ENCODE assay signal across 22 cellular contexts in genomic region chr14:50997712-50998111, GRCh38. TPM values are rescaled to one million over a fixed set of nuclear protein-coding genes. Genes with fewer than 3 reads are reported as not detected.
DNase-seq lines count a peak whose midpoint lies in the region; ATAC-seq and TF ChIP-seq lines count a peak whose summit lies in the region.
"Had no signal": no experiment of that assay in that cellular context is flagged by ENCODE, and none has a peak within 500 bp of the region (broad histone marks: within the 10 kb centered on the region; RNA-seq: fewer than 3 reads in every experiment).

No MANE protein-coding gene starts in this region.

- no peak for TF ChIP-seq CTCF in SK-N-SH (IDR thresholded peaks at IDR 0.05)
- TF ChIP-seq CTCF in foreskin keratinocyte (conservative IDR thresholded peaks at IDR 0.05) = no peak

- H3K4me2 ChIP-seq in SK-N-SH = no peak overlapping the region
- H3K4me2 ChIP-seq: BLaER1, GM23338 had no signal

- H3K9ac ChIP-seq in SK-N-SH = no peak overlapping the region
- H3K9ac ChIP-seq in skeletal muscle tissue (ENCODE audit: low read depth in 1 of 3, low read length in 3 of 3) = no peak overlapping the region
- H3K9ac ChIP-seq: BLaER1 had no signal

- POLR2A ChIA-PET in SK-N-SH (lab: Yijun Ruan, JAX) (no interaction called here), HEK293T (lab: Yijun Ruan, JAX) (no interaction called here)

- no peak overlapping the region for H3K27ac ChIP-seq in SK-N-SH (ENCODE audit: low read depth in 2 of 2, low read length in 1 of 2)
- peak overlapping the region; percentile 51 for H3K27ac ChIP-seq in mesodermal cell (ENCODE audit: low read depth, low read length, severe bottlenecking)
- H3K27ac ChIP-seq in skeletal muscle tissue (ENCODE audit: low read depth, low read length) = peak overlapping the region; percentile 2
- no peak overlapping the region for H3K27ac ChIP-seq in foreskin keratinocyte
- H3K27ac ChIP-seq: BLaER1, SK-N-MC had no signal

- no peak for TF ChIP-seq EP300 in SK-N-SH (IDR thresholded peaks at IDR 0.05; ENCODE audit: borderline replicate concordance in 1 of 2, low read depth in 1 of 2, low read length in 1 of 2)

- H3K79me2 ChIP-seq in SK-N-SH (ENCODE audit: insufficient read depth) = no peaks in the 10 kb centered on the region

- H4K20me1 ChIP-seq in SK-N-SH (ENCODE audit: insufficient read depth) = no peaks in the 10 kb centered on the region
- H4K20me1 ChIP-seq: BLaER1 had no signal

- no peak overlapping the region for H2AFZ ChIP-seq in SK-N-SH (ENCODE audit: low read depth)
- H2AFZ ChIP-seq: GM23338 had no signal

- no peak for ATAC-seq in foreskin keratinocyte
- ATAC-seq: GM23338 had no signal

- H3K9me3 ChIP-seq in SK-N-SH (no peaks in the 10 kb centered on the region), mesodermal cell (ENCODE audit: control insufficient read depth, low read length) (no peaks in the 10 kb centered on the region), skeletal muscle tissue (ENCODE audit: control insufficient read depth in 3 of 3, low read length in 3 of 3) (no peaks in the 10 kb centered on the region)
- H3K9me3 ChIP-seq: BLaER1, MG63 had no signal

- WGBS in SK-N-SH (ENCODE audit: low lambda C conversion rate) = 70% methylated on average over 9 of the region's 9 CpGs
- WGBS in mesodermal cell (ENCODE audit: insufficient coverage in 2 of 2), 2 experiments = 83 to 97% methylated on average over 4 to 6 of the region's 9 CpGs

- no peaks in the 10 kb centered on the region for H3K9me2 ChIP-seq in SK-N-SH

- CTCF ChIA-PET in SK-N-SH (lab: Yijun Ruan, JAX) = no interaction called here
- CTCF ChIA-PET in HEK293T (lab: Yijun Ruan, JAX) = no interaction called here

- no peak for DNase-seq in SK-N-SH
- DNase-seq in astrocyte of the hippocampus (ENCODE audit: low read depth, low spot score) = peak; percentile 59
- DNase-seq in DMS53 (lab: John Stamatoyannopoulos, UW) = no peak
- DNase-seq in foreskin keratinocyte = no peak
- DNase-seq in HEK293T (ENCODE audit: extremely low spot score) = no peak
- no peak for DNase-seq in NOMO-1 treated with DMSO at 0.1 percent for 48 hours (lab: John Stamatoyannopoulos, UW; ENCODE audit: unreplicated experiment)
- DNase-seq: CD4-positive, CD25-positive, alpha-beta regulatory T cell; H9; HFFc6; IMR-90; KG1; MG63; NCI-H2029; NCI-H2227 treated with DMSO at 0.1 percent for 48 hours; NCI-H526 treated with DMSO at 0.1 percent for 48 hours; OCI-M1; SIG-M5 had no signal

- H3K36me3 ChIP-seq in SK-N-SH (replicated peaks in 1 of 2; ENCODE audit: control insufficient read depth in 1 of 2, insufficient read depth in 2 of 2, low read length in 1 of 2) (no peaks in the 10 kb centered on the region), mesodermal cell (ENCODE audit: control insufficient read depth, insufficient read depth, low read length) (no peaks in the 10 kb centered on the region), skeletal muscle tissue (ENCODE audit: control insufficient read depth in 3 of 3, insufficient read depth in 3 of 3, low read length in 3 of 3) (no peaks in the 10 kb centered on the region)
- H3K36me3 ChIP-seq: BLaER1, MG63 had no signal

- H3F3A ChIP-seq in SK-N-SH (replicated peaks; ENCODE audit: insufficient read depth) = no peaks in the 10 kb centered on the region

- no peaks in the 10 kb centered on the region for H3K4me1 ChIP-seq in SK-N-SH (ENCODE audit: control insufficient read depth in 1 of 2, insufficient read depth in 2 of 2, low read depth in 1 of 2, low read length in 1 of 2)
- H3K4me1 ChIP-seq in mesodermal cell (ENCODE audit: control insufficient read depth, insufficient read depth, low read length, poor library complexity, severe bottlenecking) = peaks cover 6% of the 10 kb centered on the region
- H3K4me1 ChIP-seq in skeletal muscle tissue (ENCODE audit: control insufficient read depth in 3 of 3, insufficient read depth in 3 of 3, low read length in 3 of 3) = peaks cover 0 to 6% (median 0%) of the 10 kb centered on the region in 3 donors
- H3K4me1 ChIP-seq in foreskin keratinocyte = no peaks in the 10 kb centered on the region
- H3K4me1 ChIP-seq: BLaER1 had no signal

- TF ChIP-seq RAD21 in SK-N-SH (IDR thresholded peaks at IDR 0.05; ENCODE audit: low read length) = no peak

- H3K4me3 ChIP-seq in SK-N-SH (ENCODE audit: low read depth in 2 of 2, low read length in 1 of 2) (no peak overlapping the region), mesodermal cell (ENCODE audit: extremely low read depth, insufficient read depth, low read length, poor library complexity, severe bottlenecking) (no peak overlapping the region), skeletal muscle tissue (ENCODE audit: low read length in 3 of 3) (no peak overlapping the region)
- H3K4me3 ChIP-seq: BLaER1, GM23338, MG63, SK-N-MC had no signal

- H3K27me3 ChIP-seq in SK-N-SH (ENCODE audit: insufficient read depth) (no peaks in the 10 kb centered on the region), skeletal muscle tissue (ENCODE audit: control insufficient read depth in 3 of 3, insufficient read depth in 3 of 3, low read length in 3 of 3) (no peaks in the 10 kb centered on the region), foreskin keratinocyte (peaks cover 49% of the 10 kb centered on the region)
- H3K27me3 ChIP-seq: BLaER1, MG63 had no signal

TF ChIP-seq in SK-N-SH, 30 proteins besides CTCF, POLR2A, EP300 and RAD21 (continues in another document):
- TF ChIP-seq IRF3 (IDR thresholded peaks at IDR 0.05; ENCODE audit: low read depth, low read length) = no peak
- TF ChIP-seq ZBTB33 (IDR thresholded peaks at IDR 0.05; ENCODE audit: borderline replicate concordance, low read depth) = no peak

TF ChIP-seq in HEK293T, 16 proteins besides CTCF, POLR2A, EP300 and RAD21:
- TF ChIP-seq ZNF384 (IDR thresholded peaks at IDR 0.05) = no peak
- no peak for TF ChIP-seq FOXA1 (IDR thresholded peaks at IDR 0.05)

RNA-seq across cellular contexts. Expression of gene PYGL, which starts 53.4 kb away (rescaled TPM):
- polyA plus RNA-seq in SK-N-SH (2012; rRNA removed) (60.2 and 66.4 TPM in 2 replicates), foreskin keratinocyte (115 and 162 TPM in 2 replicates)
- polyA plus RNA-seq in SK-N-SH (2012; cell fraction: cytosol; rRNA removed) = 62.8 and 70.4 TPM in 2 replicates
- polyA plus RNA-seq in SK-N-SH (2012; cell fraction: nucleus; rRNA removed) = 48.1 and 72.3 TPM in 2 replicates
- 22.0 TPM for polyA plus RNA-seq in mesodermal cell (2013, experiment 1 of 2)
- polyA plus RNA-seq in mesodermal cell (2013, experiment 2 of 2) = 19.6 TPM
- total RNA-seq in skeletal muscle tissue (32.9 TPM), foreskin keratinocyte (238 and 327 TPM in 2 replicates)

Comparison
In these comparisons a context has a peak if more than half of its experiments do, and no peak if none do; other contexts are left out.
1. H3K27ac ChIP-seq: peak in mesodermal cell (single experiment) and skeletal muscle tissue (single experiment); none in SK-N-SH (0 of 2) and foreskin keratinocyte (single experiment).